In the genomic region with DNA sequence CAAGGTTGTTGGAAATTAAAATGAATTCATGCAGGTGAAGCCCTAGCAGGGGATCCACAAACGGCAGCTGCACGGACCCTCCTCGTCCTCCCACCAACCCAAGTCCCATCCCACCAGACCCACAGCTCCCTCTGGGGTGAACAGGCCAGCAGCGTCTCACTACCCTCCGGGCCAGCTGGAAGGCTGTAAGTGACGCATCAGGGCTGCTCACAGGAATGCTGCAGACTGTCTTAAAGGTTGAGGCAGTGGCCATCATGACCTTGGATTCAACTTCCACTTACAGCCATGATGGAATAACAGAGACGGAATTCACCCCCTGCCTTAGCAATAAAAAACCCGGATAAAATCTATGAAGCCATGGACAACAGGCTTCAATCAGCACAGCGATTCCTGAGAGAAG, we compare ENCODE assay signal across 22 cellular contexts. TPM values are rescaled to one million over a fixed set of nuclear protein-coding genes. Genes with fewer than 3 reads are reported as not detected.
DNase-seq lines count a peak whose midpoint lies in the region; ATAC-seq and TF ChIP-seq lines count a peak whose summit lies in the region.
"Had no signal": no experiment of that assay in that cellular context is flagged by ENCODE, and none has a peak within 500 bp of the region (broad histone marks: within the 10 kb centered on the region; RNA-seq: fewer than 3 reads in every experiment).

No MANE protein-coding gene starts in this region.

- H3K27ac Mint-ChIP-seq in HFFc6: peak overlapping the region; percentile 28; the same call in 1 of the 2 replicates
- H3K27ac Mint-ChIP-seq: activated naive CD8-positive, alpha-beta T cell treated with anti-CD3 and anti-CD28 coated beads for 36 hours; activated T-cell treated with anti-CD3 and anti-CD28 coated beads, Interleukin-2, amount 50 U/mL, for 72 hours had no signal

- TF ChIP-seq CTCF in HFFc6 (IDR thresholded peaks at IDR 0.05) (no peak), hepatocyte (IDR thresholded peaks at IDR 0.05; ENCODE audit: poor library complexity) (no peak), transverse colon (IDR thresholded peaks at IDR 0.05) (no peak)

- no peaks in the 10 kb centered on the region for H3K4me1 Mint-ChIP-seq in HFFc6 (ENCODE audit: low read depth)
- H3K4me1 Mint-ChIP-seq: neural progenitor cell had no signal

- peak overlapping the region; percentile 41 for H3K4me2 ChIP-seq in hepatocyte
- H3K4me2 ChIP-seq: neural progenitor cell had no signal

- H3K9me3 ChIP-seq in hepatocyte (ENCODE audit: low read depth) (peaks cover 10% of the 10 kb centered on the region), transverse colon (peaks cover 0 to 7% of the 10 kb centered on the region in 2 donors)
- H3K9me3 ChIP-seq: body of pancreas, gastrocnemius medialis, thyroid gland had no signal

- no peak for TF ChIP-seq EP300 in transverse colon (IDR thresholded peaks at IDR 0.05; ENCODE audit: low read depth)

- in situ Hi-C loops in transverse colon (cut with MboI; ENCODE audit: low pct_ligation_motif_present in 1 of 4, low pct_unique_long_range_greater_than_20kb in 1 of 4, low sequenced_read_pairs in 3 of 4): no loop called here

- no peak for TF ChIP-seq POLR2A in transverse colon (IDR thresholded peaks at IDR 0.05)

- H3K4me3 Mint-ChIP-seq in HFFc6: no peak overlapping the region
- H3K4me3 Mint-ChIP-seq: activated naive CD8-positive, alpha-beta T cell treated with anti-CD3 and anti-CD28 coated beads for 36 hours; neural progenitor cell had no signal

- H3K4me3 ChIP-seq in hepatocyte: no peak overlapping the region
- no peak overlapping the region for H3K4me3 ChIP-seq in transverse colon
- H3K4me3 ChIP-seq: body of pancreas, gastrocnemius medialis, neural progenitor cell, skin epidermis, thyroid gland had no signal

- ATAC-seq in GM18517 (IDR thresholded peaks at IDR 0.05; ENCODE audit: unreplicated experiment) (no peak), esophagus mucosa (no peak)
- ATAC-seq: activated T-cell treated with anti-CD3 and anti-CD28 coated beads, Interleukin-2, amount 50 U/mL, for 72 hours; body of pancreas; gastrocnemius medialis; left cardiac atrium had no signal

- H3K4me1 ChIP-seq in hepatocyte (ENCODE audit: insufficient read depth): peaks cover 8% of the 10 kb centered on the region
- peaks cover 2 to 40% (median 19%) of the 10 kb centered on the region in 4 donors for H3K4me1 ChIP-seq in transverse colon
- H3K4me1 ChIP-seq: gastrocnemius medialis, neural progenitor cell had no signal

- H3K27me3 Mint-ChIP-seq in HFFc6 (ENCODE audit: insufficient read depth): no peaks in the 10 kb centered on the region; the same call in 1 of the 2 replicates
- H3K27me3 Mint-ChIP-seq: activated naive CD8-positive, alpha-beta T cell treated with anti-CD3 and anti-CD28 coated beads for 36 hours had no signal

- H3K9me3 Mint-ChIP-seq in HFFc6: peaks cover 21% of the 10 kb centered on the region

- H3K36me3 Mint-ChIP-seq in HFFc6 (ENCODE audit: low read depth): peaks cover 35% of the 10 kb centered on the region

- H4K20me1 ChIP-seq in hepatocyte (ENCODE audit: insufficient read depth, poor library complexity, severe bottlenecking): peaks cover 8% of the 10 kb centered on the region

- H3K27me3 ChIP-seq in hepatocyte (no peaks in the 10 kb centered on the region), transverse colon (no peaks in the 10 kb centered on the region)
- H3K27me3 ChIP-seq: body of pancreas, gastrocnemius medialis, neural progenitor cell, thyroid gland had no signal

- no peak overlapping the region for H2AFZ ChIP-seq in hepatocyte
- H2AFZ ChIP-seq: neural progenitor cell had no signal

- peak overlapping the region; percentile 65 for H3K27ac ChIP-seq in hepatocyte
- H3K27ac ChIP-seq in transverse colon: peak overlapping the region in 3 of 4 donors; percentile 27 to 42 (median 29)
- H3K27ac ChIP-seq: body of pancreas, gastrocnemius medialis, neural progenitor cell, thyroid gland had no signal

- peaks cover 76% of the 10 kb centered on the region for H3K79me2 ChIP-seq in hepatocyte

- DNase-seq in HFFc6 (no peak), amniotic epithelial cell (ENCODE audit: low read depth) (peak; percentile 23), hepatocyte (ENCODE audit: low spot score) (no peak), transverse colon (no peak), amniotic stem cell (lab: John Stamatoyannopoulos, UW) (no peak)
- DNase-seq: activated naive CD8-positive, alpha-beta T cell treated with anti-CD3 and anti-CD28 coated beads for 36 hours; activated T-cell treated with anti-CD3 and anti-CD28 coated beads, Interleukin-2, amount 50 U/mL, for 72 hours; body of pancreas; gastrocnemius medialis; Kasumi-1; left cardiac atrium; NCI-H1092 treated with DMSO at 0.1 percent for 48 hours; NCI-H510A treated with DMSO at 0.1 percent for 48 hours; stimulated activated CD4-positive, alpha-beta T cell treated with anti-CD3 and anti-CD28 coated beads, Interleukin-2, amount 100 ng/mL, for 24 hours; stimulated activated naive CD4-positive, alpha-beta T cell treated with Interleukin-2 at 50 U/mL for 16 hours; thyroid gland had no signal

- H3K36me3 ChIP-seq in hepatocyte (replicated peaks; ENCODE audit: insufficient read depth, low read depth): no peaks in the 10 kb centered on the region
- H3K36me3 ChIP-seq in transverse colon: no peaks in the 10 kb centered on the region
- H3K36me3 ChIP-seq: gastrocnemius medialis, neural progenitor cell, thyroid gland had no signal

- intact Hi-C loops in transverse colon (cut with DNase I; ENCODE audit: low total_unique reads): no loop called here

- 78% methylated on average over 9 of the region's 9 CpGs for WGBS in hepatocyte (ENCODE audit: low lambda C conversion rate, missing lambda C conversion rate)
- 67% methylated on average over 9 of the region's 9 CpGs; no CpG with 5 or more reads in 1 of the 2 donors for WGBS in transverse colon (ENCODE audit: low coverage in 1 of 2), 2 donors

- no peaks in the 10 kb centered on the region for H3K9me2 ChIP-seq in hepatocyte (replicated peaks; ENCODE audit: insufficient read depth)

RNA-seq across cellular contexts. Expression of gene FAM83G, which starts 10.7 kb away (rescaled TPM):
- total RNA-seq in HFFc6 (2021; fragmentation: NEBNext Ultra II Directional; extraction: Animal tissue kit (Norgen Biotek cat#: 25700)): 10 to 100 TPM; 21.0 to 24.0 (median 21.7) TPM
- 19.3 and 25.4 TPM in 2 replicates for total RNA-seq in hepatocyte
- polyA plus RNA-seq in hepatocyte: 13.9 and 14.7 TPM in 2 replicates
- 10 to 100 TPM; 33.6 to 75.6 (median 39.4) TPM for total RNA-seq in transverse colon
- 47.0 TPM for total RNA-seq in esophagus mucosa

RNA-seq across cellular contexts. Expression of gene SLC5A10, which starts 41.9 kb away (rescaled TPM):
- total RNA-seq in HFFc6 (2021; fragmentation: NEBNext Ultra II Directional; extraction: Animal tissue kit (Norgen Biotek cat#: 25700)): not detected
- not detected in 2 replicates for total RNA-seq in hepatocyte
- polyA plus RNA-seq in hepatocyte: 0.22 TPM in 1 of 2 replicates, not detected in the other
- not detected for total RNA-seq in transverse colon
- 0.64 TPM for total RNA-seq in esophagus mucosa
- total RNA-seq: activated CD8-positive, alpha-beta memory T cell treated with anti-CD3 and anti-CD28 coated beads for 36 hours; activated naive CD8-positive, alpha-beta T cell treated with anti-CD3 and anti-CD28 coated beads for 36 hours; activated T-cell treated with anti-CD3 and anti-CD28 coated beads, Interleukin-2, amount 50 U/mL, for 72 hours; body of pancreas; gastrocnemius medialis; pulmonary artery endothelial cell; thyroid gland had no signal

RNA-seq across cellular contexts. Expression of gene GRAP, which starts 52.9 kb away (rescaled TPM):
- under 1 TPM in 3 of 6 experiments, not detected in 3; 0.10 to 0.48 (median 0.14) TPM for total RNA-seq in HFFc6 (2021; fragmentation: NEBNext Ultra II Directional; extraction: Animal tissue kit (Norgen Biotek cat#: 25700))
- total RNA-seq in hepatocyte (1.3 TPM in 1 of 2 replicates, not detected in the other), transverse colon (10 to 100 TPM in 1 of 4 donors, 1 to 10 TPM in 3; 1.6 to 20.2 (median 5.5) TPM), esophagus mucosa (1.00 TPM)
- polyA plus RNA-seq in hepatocyte: 0.54 and 0.81 TPM in 2 replicates
